1 cellular context compared by ENCODE assay signal in genomic region chr14:75128596-75128990, GRCh38.
TF ChIP-seq lines count a peak whose summit lies in the region.

No MANE protein-coding gene starts in this region.

TF ChIP-seq in HCT116, 20 proteins besides CTCF, POLR2A, EP300 and RAD21:
- no peak for TF ChIP-seq EZH2phosphoT487 (IDR thresholded peaks at IDR 0.05; ENCODE audit: borderline replicate concordance)
- TF ChIP-seq ZNF274 (IDR thresholded peaks at IDR 0.05; ENCODE audit: low read depth, low read length): no peak
- no peak for TF ChIP-seq ATF3 (IDR thresholded peaks at IDR 0.05)
TF ChIP-seq in HCT116: peak in this region for 0.
